1 cellular context compared by ENCODE assay signal in genomic region chr1:208182880-208183279, GRCh38.
A peak's percentile ranks its signal among the peaks of the same experiment; 100 is the strongest.
TF ChIP-seq lines count a peak whose summit lies in the region.

No MANE protein-coding gene starts in this region.

TF ChIP-seq in HepG2, 621 proteins besides CTCF, POLR2A, EP300 and RAD21 (continued from another document):
- 0 out of 2 replicates have a peak, but pooled peaks have one; percentile 36 for TF ChIP-seq ZMYM4 (CRISPR knock-in tag; IDR thresholded peaks at IDR 0.05)
- TF ChIP-seq ZNF83 (CRISPR knock-in tag; IDR thresholded peaks at IDR 0.05; ENCODE audit: borderline replicate concordance): no peak
- peak; percentile 56; the same call in 1 of the 2 replicates for TF ChIP-seq ZNF609 (CRISPR knock-in tag; IDR thresholded peaks at IDR 0.05; ENCODE audit: borderline replicate concordance)
- TF ChIP-seq HNF4A (CRISPR knock-in tag; IDR thresholded peaks at IDR 0.05): peak; percentile 77
- no peak for TF ChIP-seq MLXIP (CRISPR knock-in tag; IDR thresholded peaks at IDR 0.05; ENCODE audit: borderline replicate concordance)
- TF ChIP-seq ZNF292 (CRISPR knock-in tag; IDR thresholded peaks at IDR 0.05; ENCODE audit: borderline replicate concordance, low read depth): 0 out of 2 replicates have a peak, but pooled peaks have one; percentile 32
- no peak for TF ChIP-seq TBL1XR1 (IDR thresholded peaks at IDR 0.05; ENCODE audit: borderline replicate concordance, low read length, partially characterized antibody)
- no peak for TF ChIP-seq RNF219 (CRISPR knock-in tag; IDR thresholded peaks at IDR 0.05)
- no peak for TF ChIP-seq FOXM1 (CRISPR knock-in tag; IDR thresholded peaks at IDR 0.05)
- TF ChIP-seq HMG20A (CRISPR knock-in tag; IDR thresholded peaks at IDR 0.05; ENCODE audit: borderline replicate concordance): no peak
- TF ChIP-seq SOX6 (IDR thresholded peaks at IDR 0.05): no peak
- 0 out of 2 replicates have a peak, but pooled peaks have one; percentile 16 for TF ChIP-seq SOX6 (CRISPR knock-in tag; IDR thresholded peaks at IDR 0.05)
- TF ChIP-seq TFDP2 (CRISPR knock-in tag; IDR thresholded peaks at IDR 0.05): no peak
- TF ChIP-seq PATZ1 (CRISPR knock-in tag; IDR thresholded peaks at IDR 0.05): peak; percentile 88
